17 cellular contexts compared by ENCODE assay signal in genomic region chr10:51137741-51138529, GRCh38.
DNase-seq lines count a peak whose midpoint lies in the region; ATAC-seq and TF ChIP-seq lines count a peak whose summit lies in the region.
"Had no signal": no experiment of that assay in that cellular context is flagged by ENCODE, and none has a peak within 500 bp of the region (broad histone marks: within the 10 kb centered on the region; RNA-seq: fewer than 3 reads in every experiment).

No MANE protein-coding gene starts in this region.

- H3K36me3 ChIP-seq in neural cell (ENCODE audit: insufficient read depth, low read length), result no peaks in the 10 kb centered on the region
- H3K36me3 ChIP-seq: esophagus squamous epithelium, MG63, spleen had no signal

- H3K4me2 ChIP-seq in neural cell (ENCODE audit: low read length), result no peak overlapping the region

- no peak for TF ChIP-seq RAD21 in neural cell (conservative IDR thresholded peaks at IDR 0.05)

- H3K27me3 ChIP-seq in neural cell (ENCODE audit: insufficient read depth, low read depth, low read length), result no peaks in the 10 kb centered on the region
- H3K27me3 ChIP-seq: body of pancreas, esophagus squamous epithelium, MG63, spleen had no signal

- no peaks in the 10 kb centered on the region for H3K9me2 ChIP-seq in neural cell (ENCODE audit: insufficient read depth, low read length)

- no peak overlapping the region for H2AFZ ChIP-seq in neural cell (ENCODE audit: low read depth, low read length)

- no peak overlapping the region for H3K4me3 ChIP-seq in neural cell (ENCODE audit: low read length)
- H3K4me3 ChIP-seq: body of pancreas, esophagus squamous epithelium, MG63, spleen had no signal

- no peak overlapping the region for H3K27ac Mint-ChIP-seq in activated T-cell treated with anti-CD3 and anti-CD28 coated beads, Interleukin-2, amount 50 U/mL, for 72 hours

- no peaks in the 10 kb centered on the region for H3K4me1 Mint-ChIP-seq in activated T-cell treated with anti-CD3 and anti-CD28 coated beads, Interleukin-2, amount 50 U/mL, for 72 hours (ENCODE audit: low read depth)
- H3K4me1 Mint-ChIP-seq: neural crest cell had no signal

- TF ChIP-seq CTCF in neural cell (IDR thresholded peaks at IDR 0.05; ENCODE audit: poor library complexity, severe bottlenecking) (no peak), GM10266 (IDR thresholded peaks at IDR 0.05; ENCODE audit: control insufficient read depth, insufficient read depth, low read depth, missing control alignments) (no peak)

- TF ChIP-seq EP300 in neural cell (conservative IDR thresholded peaks at IDR 0.05; ENCODE audit: poor library complexity, severe bottlenecking), result peak; percentile 50

- peak; percentile 82 for ATAC-seq in GM18861 (IDR thresholded peaks at IDR 0.05; ENCODE audit: unreplicated experiment)
- peak; percentile 45 for ATAC-seq in HG02973 (IDR thresholded peaks at IDR 0.05; ENCODE audit: unreplicated experiment)
- no peak for ATAC-seq in activated T-cell treated with anti-CD3 and anti-CD28 coated beads, Interleukin-2, amount 50 U/mL, for 72 hours (replicated peaks in 1 of 2)
- ATAC-seq in HG02571 (IDR thresholded peaks at IDR 0.05; ENCODE audit: unreplicated experiment), result no peak
- ATAC-seq: activated T-cell treated with anti-CD3 and anti-CD28 coated beads, Interleukin-2, amount 50 U/mL, for 4 hours; body of pancreas had no signal

- H3K9me3 ChIP-seq in neural cell (ENCODE audit: low read length), result no peaks in the 10 kb centered on the region
- H3K9me3 ChIP-seq: body of pancreas, esophagus squamous epithelium, MG63, spleen had no signal

- no peak overlapping the region for H3K9ac ChIP-seq in neural cell (ENCODE audit: low read length)

- no peaks in the 10 kb centered on the region for H3K79me2 ChIP-seq in neural cell (replicated peaks; ENCODE audit: insufficient read depth, low read length)

- no peaks in the 10 kb centered on the region for H3K9me3 Mint-ChIP-seq in activated T-cell treated with anti-CD3 and anti-CD28 coated beads, Interleukin-2, amount 50 U/mL, for 72 hours
- H3K9me3 Mint-ChIP-seq: activated T-cell treated with anti-CD3 and anti-CD28 coated beads, Interleukin-2, amount 50 U/mL, for 4 hours; neural crest cell had no signal

- DNase-seq in amniotic epithelial cell (ENCODE audit: low read depth) (peak; percentile 79), GM10266 (ENCODE audit: extremely low spot score) (no peak), cerebellar nuclear complex (lab: John Stamatoyannopoulos, UW) (no peak)
- DNase-seq in activated T-cell treated with anti-CD3 and anti-CD28 coated beads, Interleukin-2, amount 50 U/mL, for 72 hours, result no peak
- DNase-seq: activated T-cell treated with anti-CD3 and anti-CD28 coated beads, Interleukin-2, amount 50 U/mL, for 4 hours; body of pancreas; Calu3; esophagus squamous epithelium; MG63; SHP77 treated with DMSO at 0.1 percent for 48 hours; spleen had no signal

- no peak overlapping the region for H3K4me3 Mint-ChIP-seq in activated T-cell treated with anti-CD3 and anti-CD28 coated beads, Interleukin-2, amount 50 U/mL, for 72 hours
- H3K4me3 Mint-ChIP-seq: activated T-cell treated with anti-CD3 and anti-CD28 coated beads, Interleukin-2, amount 50 U/mL, for 4 hours; neural crest cell had no signal

- H3K36me3 Mint-ChIP-seq in activated T-cell treated with anti-CD3 and anti-CD28 coated beads, Interleukin-2, amount 50 U/mL, for 72 hours (ENCODE audit: insufficient read depth in 2 of 2), result no peaks in the 10 kb centered on the region

- H3F3A ChIP-seq in neural cell (ENCODE audit: insufficient read depth, low read length, poor library complexity, severe bottlenecking), result no peaks in the 10 kb centered on the region

- no peak overlapping the region for H3K27ac ChIP-seq in neural cell (ENCODE audit: low read length)
- H3K27ac ChIP-seq: body of pancreas, esophagus squamous epithelium, spleen, VCaP had no signal

- H4K20me1 ChIP-seq in neural cell (ENCODE audit: insufficient read depth), result no peaks in the 10 kb centered on the region

- H3K27me3 Mint-ChIP-seq in activated T-cell treated with anti-CD3 and anti-CD28 coated beads, Interleukin-2, amount 50 U/mL, for 72 hours (ENCODE audit: low read depth), result no peaks in the 10 kb centered on the region

TF ChIP-seq in neural cell, 6 proteins besides CTCF, POLR2A, EP300 and RAD21:
- TF ChIP-seq EZH2 (IDR thresholded peaks at IDR 0.05; ENCODE audit: borderline replicate concordance, insufficient read depth, low read length, poor library complexity, severe bottlenecking), result no peak
- TF ChIP-seq POLR2AphosphoS5 (IDR thresholded peaks at IDR 0.05), result peak; percentile 49
TF ChIP-seq in neural cell: peak in this region for 1.

Comparison
In these comparisons a context has a peak if more than half of its experiments do, and no peak if none do; other contexts are left out.
1. ATAC-seq: peak in GM18861 (single experiment) and HG02973 (single experiment); none in activated T-cell treated with anti-CD3 and anti-CD28 coated beads, Interleukin-2, amount 50 U/mL, for 72 hours (0 of 2) and HG02571 (single experiment).